Comparison of ENCODE assay signal across 15 cellular contexts in the genomic region with DNA sequence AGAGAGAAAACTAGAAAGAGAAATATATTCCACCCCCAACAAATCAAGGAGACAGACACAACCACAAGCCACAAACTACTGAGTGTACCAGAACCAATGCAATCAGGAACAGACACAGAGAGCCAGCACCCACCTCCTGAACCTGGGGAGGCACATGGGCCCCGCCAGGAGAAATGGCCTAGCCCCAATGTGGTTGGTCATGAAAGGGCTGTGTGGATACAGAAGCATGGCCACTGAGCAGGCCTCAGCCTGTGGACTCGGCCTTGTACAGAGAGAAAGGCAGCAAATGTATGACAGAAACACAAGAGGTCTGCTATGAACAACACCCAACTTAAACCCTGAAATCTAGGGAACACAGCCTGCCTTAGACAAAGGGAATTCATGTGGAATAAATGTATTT. TPM values are rescaled to one million over a fixed set of nuclear protein-coding genes. Genes with fewer than 3 reads are reported as not detected.
"Had no signal": no experiment of that assay in that cellular context is flagged by ENCODE, and none has a peak within 500 bp of the region (broad histone marks: within the 10 kb centered on the region; RNA-seq: fewer than 3 reads in every experiment).

No MANE protein-coding gene starts in this region.

- H3K9me3 ChIP-seq: mucosa of descending colon, ovary, transverse colon had no signal

- H3K27ac ChIP-seq: foreskin keratinocyte, heart left ventricle, ovary, suprapubic skin, transverse colon had no signal

- ATAC-seq: foreskin keratinocyte; heart left ventricle; left lobe of liver; mucosa of descending colon; naive thymus-derived CD8-positive, alpha-beta T cell; right cardiac atrium had no signal

- H3K4me3 ChIP-seq: heart left ventricle, mucosa of descending colon, ovary, smooth muscle cell, suprapubic skin, transverse colon had no signal

- H3K36me3 ChIP-seq: heart left ventricle, ovary, suprapubic skin, transverse colon had no signal

- H3K27me3 ChIP-seq: foreskin keratinocyte, heart left ventricle, ovary, suprapubic skin, transverse colon had no signal

- H3K4me1 ChIP-seq: foreskin keratinocyte, heart left ventricle, suprapubic skin, transverse colon had no signal

- DNase-seq: erythroblast; foreskin keratinocyte; heart left ventricle; kidney glomerular epithelial cell; mammary epithelial cell; mucosa of descending colon; naive thymus-derived CD8-positive, alpha-beta T cell; ovary; right cardiac atrium; stimulated activated CD4-positive, alpha-beta T cell treated with anti-CD3 and anti-CD28 coated beads, Interleukin-2, amount 100 ng/mL, for 48 hours; stimulated activated naive CD4-positive, alpha-beta T cell treated with Interleukin-2 at 50 U/mL for 16 hours; transverse colon had no signal

RNA-seq across cellular contexts. Expression of a gene that starts 17.1 kb away (rescaled TPM):
- polyA plus RNA-seq: foreskin keratinocyte, smooth muscle cell had no signal
